Comparison of ENCODE assay signal across 1 cellular context in genomic region chr12:122946690-122947271, GRCh38.
TF ChIP-seq lines count a peak whose summit lies in the region.

No MANE protein-coding gene starts in this region.

TF ChIP-seq in K562, 482 proteins besides CTCF, POLR2A, EP300 and RAD21 (continued from another document and continues in another):
- no peak for TF ChIP-seq ARID3B (CRISPR knock-in tag; IDR thresholded peaks at IDR 0.05; ENCODE audit: borderline replicate concordance)
- TF ChIP-seq SMC3 (conservative IDR thresholded peaks at IDR 0.05; ENCODE audit: insufficient read depth, low read depth, low read length): 0 out of 2 replicates have a peak, but pooled peaks have one; percentile 14
- TF ChIP-seq ZNF232 (CRISPR knock-in tag; IDR thresholded peaks at IDR 0.05): no peak
- no peak for TF ChIP-seq ZNF224 (CRISPR knock-in tag; IDR thresholded peaks at IDR 0.05)
- TF ChIP-seq EHMT2 (IDR thresholded peaks at IDR 0.05): no peak
- TF ChIP-seq PREB (CRISPR knock-in tag; IDR thresholded peaks at IDR 0.05): no peak
- TF ChIP-seq FOXK1 (CRISPR knock-in tag; IDR thresholded peaks at IDR 0.05; ENCODE audit: borderline replicate concordance): no peak
- no peak for TF ChIP-seq CBX3 (IDR thresholded peaks at IDR 0.05; ENCODE audit: borderline replicate concordance in 1 of 2, low read length in 2 of 2)
- no peak for TF ChIP-seq ZNF146 (CRISPR knock-in tag; IDR thresholded peaks at IDR 0.05; ENCODE audit: unreplicated experiment)
- TF ChIP-seq MITF (IDR thresholded peaks at IDR 0.05): peak; percentile 76; the same call in 1 of the 2 replicates
- no peak for TF ChIP-seq CBX8 (IDR thresholded peaks at IDR 0.05; ENCODE audit: borderline replicate concordance, extremely low read depth, low read depth, low read length, poor library complexity, severe bottlenecking)
- no peak for TF ChIP-seq STAG1 (CRISPR knock-in tag; IDR thresholded peaks at IDR 0.05; ENCODE audit: borderline replicate concordance)
- peak; percentile 87 for TF ChIP-seq JUND (IDR thresholded peaks at IDR 0.05; ENCODE audit: borderline replicate concordance, low read depth, low read length)
- peak; percentile 71; the same call in 1 of the 3 replicates for TF ChIP-seq JUND (tag; IDR thresholded peaks at IDR 0.05; ENCODE audit: borderline replicate concordance, low read depth, low read length)
- TF ChIP-seq MNT (conservative IDR thresholded peaks at IDR 0.05): peak; percentile 71 to 77
- no peak for TF ChIP-seq ZBTB12 (CRISPR knock-in tag; IDR thresholded peaks at IDR 0.05)
- no peak for TF ChIP-seq ADNP (tag; IDR thresholded peaks at IDR 0.05)
- TF ChIP-seq KLF13 (tag; IDR thresholded peaks at IDR 0.05; ENCODE audit: borderline replicate concordance, low read depth): no peak
- TF ChIP-seq FOXK2 (conservative IDR thresholded peaks at IDR 0.05 in 1 of 2, IDR thresholded peaks at IDR 0.05 in 1 of 2; ENCODE audit: low read depth in 2 of 2): peak; percentile 45 to 70; a peak in 3 of 4 replicates
- no peak for TF ChIP-seq THRB (CRISPR knock-in tag; conservative IDR thresholded peaks at IDR 0.05)
- TF ChIP-seq HMGXB4 (CRISPR knock-in tag; IDR thresholded peaks at IDR 0.05): no peak
- no peak for TF ChIP-seq BDP1 (IDR thresholded peaks at IDR 0.05; ENCODE audit: insufficient read depth, insufficient read length)
- TF ChIP-seq IRF9 (tag; IDR thresholded peaks at IDR 0.05): no peak
- 0 out of 2 replicates have a peak, but pooled peaks have one; percentile 16 for TF ChIP-seq DPF2 (IDR thresholded peaks at IDR 0.05)
- TF ChIP-seq ILF3 (IDR thresholded peaks at IDR 0.05; ENCODE audit: borderline replicate concordance): no peak
- no peak for TF ChIP-seq CHAMP1 (IDR thresholded peaks at IDR 0.05)
- TF ChIP-seq ZNF263 (CRISPR knock-in tag; IDR thresholded peaks at IDR 0.05; ENCODE audit: borderline replicate concordance): no peak
- no peak for TF ChIP-seq HDAC8 (tag; IDR thresholded peaks at IDR 0.05)
- TF ChIP-seq LEF1 (IDR thresholded peaks at IDR 0.05): no peak
- TF ChIP-seq PCBP2 (IDR thresholded peaks at IDR 0.05; ENCODE audit: low read depth, low read length, poor library complexity, severe bottlenecking): no peak
- TF ChIP-seq ATF6 (CRISPR knock-in tag; IDR thresholded peaks at IDR 0.05): no peak
- no peak for TF ChIP-seq KDM5B (IDR thresholded peaks at IDR 0.05; ENCODE audit: insufficient replicate concordance, low read depth, low read length)
- TF ChIP-seq NFE2L1 (tag; IDR thresholded peaks at IDR 0.05; ENCODE audit: borderline replicate concordance, low read depth): no peak
- TF ChIP-seq RCOR1 (IDR thresholded peaks at IDR 0.05; ENCODE audit: borderline replicate concordance in 1 of 2, low read depth in 2 of 2, low read length in 2 of 2): peak in 1 of 2 experiments; percentile 22; a peak in 1 of 4 replicates
- no peak for TF ChIP-seq DLX4 (CRISPR knock-in tag; IDR thresholded peaks at IDR 0.05)
- no peak for TF ChIP-seq PCBP1 (IDR thresholded peaks at IDR 0.05; ENCODE audit: low read depth, low read length, poor library complexity, severe bottlenecking)
- peak; percentile 99 for TF ChIP-seq FOSL1 (tag; conservative IDR thresholded peaks at IDR 0.05)
- TF ChIP-seq ZBED1 (IDR thresholded peaks at IDR 0.05): no peak
- TF ChIP-seq HDAC2 (IDR thresholded peaks at IDR 0.05): no peak
- TF ChIP-seq ZNF764 (CRISPR knock-in tag; IDR thresholded peaks at IDR 0.05; ENCODE audit: low read depth): no peak
- no peak for TF ChIP-seq SMARCA5 (IDR thresholded peaks at IDR 0.05)
